20 cellular contexts compared by ENCODE assay signal in the genomic region with DNA sequence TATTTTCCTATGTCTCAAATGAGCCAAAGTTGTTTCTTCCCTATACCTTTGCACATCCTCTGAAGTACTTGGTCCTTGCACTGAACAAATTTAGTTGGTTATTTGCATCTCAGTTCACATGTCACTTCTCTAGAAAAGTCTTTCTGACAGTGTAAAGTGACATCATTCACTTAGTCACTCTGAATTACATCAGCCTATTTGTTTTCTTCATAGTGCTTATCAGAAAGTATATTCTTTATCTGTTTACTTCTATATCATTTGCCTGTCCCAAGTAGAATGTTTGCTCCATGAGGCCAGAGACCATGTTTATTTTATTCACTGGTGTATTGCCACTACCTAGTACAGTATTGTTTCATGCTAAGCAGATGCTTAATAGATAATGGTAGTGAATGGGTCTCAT.
"Had no signal": no experiment of that assay in that cellular context is flagged by ENCODE, and none has a peak within 500 bp of the region (broad histone marks: within the 10 kb centered on the region; RNA-seq: fewer than 3 reads in every experiment).

No MANE protein-coding gene starts in this region.

- H3K27ac ChIP-seq: brain microvascular endothelial cell, SK-N-MC had no signal

- H3K9me3 Mint-ChIP-seq: activated CD8-positive, alpha-beta T cell treated with anti-CD3 and anti-CD28 coated beads for 36 hours had no signal

- H3K27ac Mint-ChIP-seq: activated CD4-positive, alpha-beta T cell treated with anti-CD3 and anti-CD28 coated beads for 36 hours; activated CD8-positive, alpha-beta T cell treated with anti-CD3 and anti-CD28 coated beads for 36 hours; activated naive CD4-positive, alpha-beta T cell treated with anti-CD3 and anti-CD28 coated beads, Interleukin-2, amount 50 U/mL, for 72 hours; T-cell had no signal

- H3K4me1 Mint-ChIP-seq: activated CD4-positive, alpha-beta T cell treated with anti-CD3 and anti-CD28 coated beads for 36 hours; T-cell had no signal

- ATAC-seq: activated CD4-positive, alpha-beta T cell treated with anti-CD3 and anti-CD28 coated beads for 36 hours; activated CD8-positive, alpha-beta T cell treated with anti-CD3 and anti-CD28 coated beads for 36 hours; activated naive CD4-positive, alpha-beta T cell treated with anti-CD3 and anti-CD28 coated beads, Interleukin-2, amount 50 U/mL, for 72 hours; T-cell had no signal

- H3K36me3 Mint-ChIP-seq: activated naive CD4-positive, alpha-beta T cell treated with anti-CD3 and anti-CD28 coated beads, Interleukin-2, amount 50 U/mL, for 72 hours; T-cell had no signal

- H3K36me3 ChIP-seq: brain microvascular endothelial cell had no signal

- H3K4me3 ChIP-seq: SK-N-MC had no signal

- FAIRE-seq: TTC549 had no signal

- DNase-seq: activated CD4-positive, alpha-beta T cell treated with anti-CD3 and anti-CD28 coated beads for 36 hours; activated CD4-positive, alpha-beta T cell treated with anti-CD3 and anti-CD28 coated beads, Interleukin-2, amount 50 U/mL, for 1 hour; activated CD8-positive, alpha-beta memory T cell treated with anti-CD3 and anti-CD28 coated beads, Interleukin-2, amount 50 U/mL, for 4 hours; activated CD8-positive, alpha-beta T cell treated with anti-CD3 and anti-CD28 coated beads for 36 hours; activated naive CD4-positive, alpha-beta T cell; brain microvascular endothelial cell; cerebellar nuclear complex; KG1; NCI-H1048; NCI-H146; NCI-H187 treated with DMSO at 0.1 percent for 48 hours; NCI-H2081 treated with DMSO at 0.1 percent for 48 hours; NCI-H446; NCI-H524; T-cell; T-helper 2 cell; T1000 had no signal

- H3K27me3 Mint-ChIP-seq: activated CD4-positive, alpha-beta T cell treated with anti-CD3 and anti-CD28 coated beads for 36 hours; activated CD8-positive, alpha-beta T cell treated with anti-CD3 and anti-CD28 coated beads for 36 hours; T-cell had no signal

- H3K27me3 ChIP-seq: brain microvascular endothelial cell had no signal

- H3K4me3 Mint-ChIP-seq: activated CD4-positive, alpha-beta T cell treated with anti-CD3 and anti-CD28 coated beads for 36 hours; activated CD8-positive, alpha-beta T cell treated with anti-CD3 and anti-CD28 coated beads for 36 hours; T-cell had no signal
